7 cellular contexts compared by ENCODE assay signal in genomic region chr5:75052461-75053285, GRCh38. TPM values are rescaled to one million over a fixed set of nuclear protein-coding genes. Genes with fewer than 3 reads are reported as not detected.
DNase-seq lines count a peak whose midpoint lies in the region; ATAC-seq and TF ChIP-seq lines count a peak whose summit lies in the region.

A gene with protein sequence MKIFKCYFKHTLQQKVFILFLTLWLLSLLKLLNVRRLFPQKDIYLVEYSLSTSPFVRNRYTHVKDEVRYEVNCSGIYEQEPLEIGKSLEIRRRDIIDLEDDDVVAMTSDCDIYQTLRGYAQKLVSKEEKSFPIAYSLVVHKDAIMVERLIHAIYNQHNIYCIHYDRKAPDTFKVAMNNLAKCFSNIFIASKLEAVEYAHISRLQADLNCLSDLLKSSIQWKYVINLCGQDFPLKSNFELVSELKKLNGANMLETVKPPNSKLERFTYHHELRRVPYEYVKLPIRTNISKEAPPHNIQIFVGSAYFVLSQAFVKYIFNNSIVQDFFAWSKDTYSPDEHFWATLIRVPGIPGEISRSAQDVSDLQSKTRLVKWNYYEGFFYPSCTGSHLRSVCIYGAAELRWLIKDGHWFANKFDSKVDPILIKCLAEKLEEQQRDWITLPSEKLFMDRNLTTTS (minus strand): TSS chr5:75052558. CDS start chr5:75030037, 22,521 bp downstream.

- H3K36me3 Mint-ChIP-seq in activated naive CD8-positive, alpha-beta T cell, result no peaks in the 10 kb centered on the region

- H2AFZ ChIP-seq in PC-3 (ENCODE audit: low read length) (peak within 1 kb of the TSS; percentile 95), parathyroid adenoma (peak within 1 kb of the TSS; percentile 95)

- H3K27ac ChIP-seq in PC-3 (ENCODE audit: low read length), result no peak within 1 kb of the TSS
- H3K27ac ChIP-seq in parathyroid adenoma, result peak within 1 kb of the TSS; percentile 98

- H3K4me2 ChIP-seq in PC-3 (ENCODE audit: low read length) (peak within 1 kb of the TSS; percentile 96), parathyroid adenoma (ENCODE audit: low read length) (peak within 1 kb of the TSS; percentile 84)

- no peak for TF ChIP-seq CTCF in PC-3 (conservative IDR thresholded peaks at IDR 0.05; ENCODE audit: low read depth, low read length)
- no peak for TF ChIP-seq CTCF in parathyroid adenoma (IDR thresholded peaks at IDR 0.05)

- peaks cover 86% of the 10 kb centered on the region for H3K4me1 Mint-ChIP-seq in activated naive CD8-positive, alpha-beta T cell (ENCODE audit: low read depth)

- no peaks in the 10 kb centered on the region for H3K9me3 ChIP-seq in PC-3 (ENCODE audit: low read length)
- H3K9me3 ChIP-seq in parathyroid adenoma (ENCODE audit: control insufficient read depth, low read length), result no peaks in the 10 kb centered on the region

- no TSS peak for BruUV-seq in PC-3 (replicated peaks; lab: Mats Ljungman, UMichigan)

- intact Hi-C loops in PC-3 (cut with micrococcal nuclease) (loop anchor here (5.0 to 10.0 kb wide), 3 partner anchors 105 to 285 kb away; partner anchors contain the start of genes ANKRD31 and HMGCR), Right ventricle myocardium superior (cut with DNase I) (no loop called here)

- peak within 1 kb of the TSS; percentile 89 for H3K4me3 Mint-ChIP-seq in activated naive CD8-positive, alpha-beta T cell

- no peaks in the 10 kb centered on the region for H4K20me1 ChIP-seq in PC-3 (ENCODE audit: low read length)

- H3F3A ChIP-seq in PC-3 (ENCODE audit: low read length, unreplicated experiment), result no peaks in the 10 kb centered on the region

- CTCF ChIA-PET in PC-3 (lab: Charles Lee), result interaction anchor here (0.8 kb wide), 1 partner anchor 1518 kb away, joined by 3 read pairs; no protein-coding TSS in a partner anchor

- H3K79me2 ChIP-seq in PC-3 (ENCODE audit: low read length), result no peaks in the 10 kb centered on the region
- peaks cover 28% of the 10 kb centered on the region for H3K79me2 ChIP-seq in parathyroid adenoma

- H3K27me3 Mint-ChIP-seq in activated naive CD8-positive, alpha-beta T cell, result no peaks in the 10 kb centered on the region

- no peaks in the 10 kb centered on the region for H3K9me2 ChIP-seq in PC-3 (replicated peaks; ENCODE audit: low read length)

- ATAC-seq in GM19025 (IDR thresholded peaks at IDR 0.05; ENCODE audit: low read depth, unreplicated experiment) (peak; percentile 20), PC-3 (peak; percentile 53), Right ventricle myocardium superior (ENCODE audit: poor library complexity) (peak; percentile 60), HG03460 (IDR thresholded peaks at IDR 0.05; ENCODE audit: unreplicated experiment) (no peak)

- POLR2A ChIA-PET in PC-3 (lab: Charles Lee; ENCODE audit: unreplicated experiment), result interaction anchor here (0.6 kb wide), 1 partner anchor 20 kb away, joined by 3 read pairs; no protein-coding TSS in a partner anchor

- H3K27me3 ChIP-seq in PC-3 (ENCODE audit: low read length) (no peaks in the 10 kb centered on the region), parathyroid adenoma (ENCODE audit: control insufficient read depth, insufficient read depth, low read length) (no peaks in the 10 kb centered on the region)

- peak within 1 kb of the TSS; percentile 4; the same call in 1 of the 2 replicates for H3K9ac ChIP-seq in PC-3 (ENCODE audit: low read length)
- peak within 1 kb of the TSS; percentile 93 for H3K9ac ChIP-seq in parathyroid adenoma

- no peaks in the 10 kb centered on the region for H3K9me3 Mint-ChIP-seq in activated naive CD8-positive, alpha-beta T cell (ENCODE audit: low read depth)

- H3K36me3 ChIP-seq in PC-3 (ENCODE audit: low read depth, low read length) (no peaks in the 10 kb centered on the region), parathyroid adenoma (ENCODE audit: control insufficient read depth, insufficient read depth, low read length) (no peaks in the 10 kb centered on the region)

- peak; percentile 24 for DNase-seq in PC-3
- peak; percentile 60 for DNase-seq in Right ventricle myocardium superior
- DNase-seq in inferior parietal cortex (ENCODE audit: extremely low spot score), result no peak

- no peaks in the 10 kb centered on the region for H3K4me1 ChIP-seq in PC-3 (ENCODE audit: insufficient read depth, low read length)
- peaks cover 41% of the 10 kb centered on the region for H3K4me1 ChIP-seq in parathyroid adenoma

- H3K27ac Mint-ChIP-seq in activated naive CD8-positive, alpha-beta T cell, result peak within 1 kb of the TSS; percentile 95

- H3K4me3 ChIP-seq in PC-3 (ENCODE audit: low read length), result peak within 1 kb of the TSS; percentile 79
- H3K4me3 ChIP-seq in parathyroid adenoma (ENCODE audit: low read depth, low read length), result peak within 1 kb of the TSS; percentile 67

RNA-seq across cellular contexts. Expression of the gene that starts here (rescaled TPM):
- under 0.01 and 0.06 TPM in 2 replicates for total RNA-seq in PC-3 (2014; rRNA removed)
- 0.30 TPM for total RNA-seq in Right ventricle myocardium superior

Comparison
In these comparisons a context has a peak if more than half of its experiments do, and no peak if none do; other contexts are left out.
1. Peak in DNase-seq, ATAC-seq, H3K4me3 ChIP-seq, H3K9ac ChIP-seq and H3K4me2 ChIP-seq in PC-3; RNA of the gene not detected or under 1 TPM.
2. Peak in DNase-seq and ATAC-seq in Right ventricle myocardium superior; RNA of the gene not detected or under 1 TPM.